ENCODE assay signal across 1 cellular context in the genomic region with DNA sequence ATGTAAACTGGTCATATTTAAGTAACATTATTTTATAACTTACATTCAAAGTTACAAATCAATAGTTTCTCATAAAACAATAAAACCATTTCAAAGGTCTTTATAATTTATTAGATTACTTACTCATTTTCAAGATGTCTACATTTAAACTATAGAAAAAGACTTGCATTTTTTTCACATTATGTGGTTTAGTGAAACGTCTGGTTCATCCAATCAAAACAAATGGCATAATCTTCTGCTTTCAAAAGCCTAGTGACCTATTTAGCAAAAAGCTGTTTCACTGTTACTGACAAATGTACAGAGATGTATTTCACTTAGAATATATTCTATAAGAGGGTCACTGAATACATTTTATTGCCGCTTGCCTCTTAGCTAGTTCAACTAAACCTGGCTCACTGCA.
TF ChIP-seq lines count a peak whose summit lies in the region.

No MANE protein-coding gene starts in this region.

TF ChIP-seq in IMR-90, 13 proteins besides CTCF, POLR2A, EP300 and RAD21:
- TF ChIP-seq CHD1 (IDR thresholded peaks at IDR 0.05; ENCODE audit: low read depth, low read length) (no peak), MAZ (IDR thresholded peaks at IDR 0.05; ENCODE audit: borderline replicate concordance, low read depth, low read length) (no peak), BHLHE40 (IDR thresholded peaks at IDR 0.05; ENCODE audit: low read depth, low read length) (no peak), RFX5 (IDR thresholded peaks at IDR 0.05; ENCODE audit: low read depth, low read length) (no peak), MXI1 (IDR thresholded peaks at IDR 0.05; ENCODE audit: borderline replicate concordance, low read depth, low read length) (no peak), SMC3 (IDR thresholded peaks at IDR 0.05; ENCODE audit: low read depth, low read length) (no peak), MAFK (IDR thresholded peaks at IDR 0.05; ENCODE audit: low read depth, low read length) (no peak), NFE2L2 (IDR thresholded peaks at IDR 0.05; ENCODE audit: low read depth, low read length) (no peak), RCOR1 (IDR thresholded peaks at IDR 0.05; ENCODE audit: insufficient replicate concordance, low read length) (no peak), ELK1 (IDR thresholded peaks at IDR 0.05; ENCODE audit: borderline replicate concordance, low read depth, low read length) (no peak), CEBPB (IDR thresholded peaks at IDR 0.05; ENCODE audit: low read depth, low read length) (no peak)
- TF ChIP-seq, protein P1, sequence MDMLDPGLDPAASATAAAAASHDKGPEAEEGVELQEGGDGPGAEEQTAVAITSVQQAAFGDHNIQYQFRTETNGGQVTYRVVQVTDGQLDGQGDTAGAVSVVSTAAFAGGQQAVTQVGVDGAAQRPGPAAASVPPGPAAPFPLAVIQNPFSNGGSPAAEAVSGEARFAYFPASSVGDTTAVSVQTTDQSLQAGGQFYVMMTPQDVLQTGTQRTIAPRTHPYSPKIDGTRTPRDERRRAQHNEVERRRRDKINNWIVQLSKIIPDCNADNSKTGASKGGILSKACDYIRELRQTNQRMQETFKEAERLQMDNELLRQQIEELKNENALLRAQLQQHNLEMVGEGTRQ (IDR thresholded peaks at IDR 0.05; ENCODE audit: low read depth, low read length), result no peak
TF ChIP-seq in IMR-90: peak in this region for 0.
